ENCODE assay signal across 8 cellular contexts in the genomic region with DNA sequence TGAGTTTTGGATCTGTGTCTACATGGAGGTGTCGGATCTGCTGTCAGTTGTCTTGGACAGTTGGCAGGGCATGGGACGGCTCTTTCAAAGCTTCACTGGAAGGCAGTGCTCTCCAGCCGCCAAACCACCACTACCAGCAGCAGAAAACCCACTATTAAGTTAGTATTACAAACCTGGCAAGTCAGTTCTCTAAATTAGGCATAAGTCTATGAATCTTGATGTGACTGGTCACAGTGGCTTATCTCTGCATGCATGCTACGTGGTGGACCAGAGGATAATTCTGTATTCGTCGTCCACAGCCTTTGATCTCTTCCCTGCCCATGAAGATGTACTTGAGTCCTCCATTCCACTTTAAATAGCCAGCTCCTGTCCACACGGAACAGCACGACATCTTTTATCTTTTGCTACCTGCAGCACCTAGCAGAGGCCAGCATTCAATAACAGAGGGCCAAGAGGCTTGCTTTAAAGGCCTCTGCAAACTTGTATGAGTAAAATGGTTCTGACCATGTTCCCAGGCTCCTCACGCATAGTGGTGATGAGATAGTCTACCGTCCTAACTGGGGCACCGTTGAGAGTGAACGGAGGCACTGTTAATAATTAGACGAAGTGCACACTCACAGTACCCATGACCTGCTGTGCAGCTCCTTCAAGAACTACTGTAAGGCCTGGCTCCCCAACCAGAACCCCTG. TPM values are rescaled to one million over a fixed set of nuclear protein-coding genes. Genes with fewer than 3 reads are reported as not detected.
DNase-seq lines count a peak whose midpoint lies in the region; TF ChIP-seq lines count a peak whose summit lies in the region.

No MANE protein-coding gene starts in this region.

- WGBS in testis, 2 donors = 62 to 66% methylated on average over 12 to 13 of the region's 13 CpGs

- peaks cover 58% of the 10 kb centered on the region for H3K4me1 Mint-ChIP-seq in T-helper 1 cell treated with Interleukin-12 subunit alpha and Interleukin-12 subunit beta and Interleukin-4 antibody, amounts not matched to agents 30 μg/mL and 1 μg/mL, for 36 hours (ENCODE audit: low read depth)

- H3K4me1 ChIP-seq in adipocyte (ENCODE audit: control insufficient read depth, insufficient read depth, low read length) (peaks cover 38% of the 10 kb centered on the region), testis (peaks cover 26% of the 10 kb centered on the region)

- no peak for TF ChIP-seq POLR2A in testis (IDR thresholded peaks at IDR 0.05)

- intact Hi-C loops in testis (cut with DNase I; ENCODE audit: low total_unique reads) = no loop called here

- H3K36me3 ChIP-seq in adipocyte (ENCODE audit: control insufficient read depth, insufficient read depth, low read length, severe bottlenecking) (no peaks in the 10 kb centered on the region), testis (ENCODE audit: low read depth, missing control alignments) (no peaks in the 10 kb centered on the region)

- TF ChIP-seq CTCF in testis (IDR thresholded peaks at IDR 0.05) = no peak

- H3K36me3 Mint-ChIP-seq in T-helper 1 cell treated with Interleukin-12 subunit alpha and Interleukin-12 subunit beta and Interleukin-4 antibody, amounts not matched to agents 30 μg/mL and 1 μg/mL, for 36 hours (ENCODE audit: low read depth) = peaks cover 7% of the 10 kb centered on the region

- DNase-seq in T-helper 1 cell (no peak), adipocyte (ENCODE audit: low read depth) (no peak), left kidney (ENCODE audit: low read depth, low spot score) (peak; percentile 34), testis (no peak), NCI-H1436 treated with DMSO at 0.1 percent for 48 hours (lab: John Stamatoyannopoulos, UW) (no peak), LoVo (ENCODE audit: low spot score) (no peak), NOMO-1 (lab: John Stamatoyannopoulos, UW; ENCODE audit: unreplicated experiment in 2 of 2) (no peak)

- H3K27me3 Mint-ChIP-seq in T-helper 1 cell treated with Interleukin-12 subunit alpha and Interleukin-12 subunit beta and Interleukin-4 antibody, amounts not matched to agents 30 μg/mL and 1 μg/mL, for 36 hours (ENCODE audit: low read depth) = no peaks in the 10 kb centered on the region

- H3K27ac ChIP-seq in testis = peak overlapping the region; percentile 83 to 92

- H3K4me3 Mint-ChIP-seq in T-helper 1 cell treated with Interleukin-12 subunit alpha and Interleukin-12 subunit beta and Interleukin-4 antibody, amounts not matched to agents 30 μg/mL and 1 μg/mL, for 36 hours = peak overlapping the region; percentile 80

- H3K9me3 ChIP-seq in adipocyte (ENCODE audit: control insufficient read depth, low read length) (no peaks in the 10 kb centered on the region), testis (no peaks in the 10 kb centered on the region)

- peak overlapping the region; percentile 65 for H3K27ac Mint-ChIP-seq in T-helper 1 cell treated with Interleukin-12 subunit alpha and Interleukin-12 subunit beta and Interleukin-4 antibody, amounts not matched to agents 30 μg/mL and 1 μg/mL, for 36 hours

- peak overlapping the region; percentile 82 for H3K4me3 ChIP-seq in adipocyte (ENCODE audit: low read length)
- H3K4me3 ChIP-seq in testis = peak overlapping the region; percentile 66 to 70

- no peaks in the 10 kb centered on the region for H3K9me3 Mint-ChIP-seq in T-helper 1 cell treated with Interleukin-12 subunit alpha and Interleukin-12 subunit beta and Interleukin-4 antibody, amounts not matched to agents 30 μg/mL and 1 μg/mL, for 36 hours

- H3K9ac ChIP-seq in adipocyte (ENCODE audit: low read length) = peak overlapping the region; percentile 84

- no peaks in the 10 kb centered on the region for H3K27me3 ChIP-seq in adipocyte (replicated peaks; ENCODE audit: control insufficient read depth, insufficient read depth, low read length)
- no peaks in the 10 kb centered on the region for H3K27me3 ChIP-seq in testis

RNA-seq across cellular contexts. Expression of gene GPR146, which starts 0.8 kb away (rescaled TPM):
- 10 to 100 TPM; 14.2 to 14.4 TPM for total RNA-seq in testis
- 5.3 TPM for polyA plus RNA-seq in testis (ENCODE audit: insufficient read depth, low read depth, low replicate concordance)

RNA-seq across cellular contexts. Expression of gene GPER1, which starts 42.7 kb away (rescaled TPM):
- 1 to 10 TPM; 3.2 to 3.4 TPM for total RNA-seq in testis
- 3.5 TPM for polyA plus RNA-seq in testis (ENCODE audit: insufficient read depth, low read depth, low replicate concordance)
